In genomic region chr20:34262488-34263288, GRCh38 we compare ENCODE assay signal across 1 cellular context.
TF ChIP-seq lines count a peak whose summit lies in the region.

No MANE protein-coding gene starts in this region.

TF ChIP-seq in HepG2, 621 proteins besides CTCF, POLR2A, EP300 and RAD21 (continued from another document and continues in another):
- TF ChIP-seq PAXIP1 (CRISPR knock-in tag; conservative IDR thresholded peaks at IDR 0.05) = peak; percentile 49; the same call in 1 of the 2 replicates
- no peak for TF ChIP-seq MLXIP (CRISPR knock-in tag; IDR thresholded peaks at IDR 0.05; ENCODE audit: borderline replicate concordance)
- TF ChIP-seq SETDB1 (CRISPR knock-in tag; IDR thresholded peaks at IDR 0.05; ENCODE audit: borderline replicate concordance) = no peak
- TF ChIP-seq HNF1A (IDR thresholded peaks at IDR 0.05; ENCODE audit: low read depth) = no peak
- no peak; the same call in 1 of the 2 replicates for TF ChIP-seq HNF1A (CRISPR knock-in tag; IDR thresholded peaks at IDR 0.05; ENCODE audit: borderline replicate concordance)
- TF ChIP-seq IRX3 (CRISPR knock-in tag; IDR thresholded peaks at IDR 0.05; ENCODE audit: borderline replicate concordance, low read depth) = no peak
- TF ChIP-seq PRDM4 (CRISPR knock-in tag; IDR thresholded peaks at IDR 0.05; ENCODE audit: borderline replicate concordance) = no peak
- no peak for TF ChIP-seq STAG1 (CRISPR knock-in tag; IDR thresholded peaks at IDR 0.05)
- no peak for TF ChIP-seq RBFOX2 (IDR thresholded peaks at IDR 0.05; ENCODE audit: low read depth, low read length)
- TF ChIP-seq MAFG (CRISPR knock-in tag; IDR thresholded peaks at IDR 0.05) = no peak
- no peak for TF ChIP-seq HIVEP1 (CRISPR knock-in tag; IDR thresholded peaks at IDR 0.05)
- TF ChIP-seq PREB (CRISPR knock-in tag; IDR thresholded peaks at IDR 0.05) = no peak
- TF ChIP-seq ATF7 (IDR thresholded peaks at IDR 0.05) = no peak
- no peak for TF ChIP-seq ATF7 (CRISPR knock-in tag; IDR thresholded peaks at IDR 0.05)
- TF ChIP-seq HCFC1 (IDR thresholded peaks at IDR 0.05; ENCODE audit: low read depth, low read length) = no peak
- no peak for TF ChIP-seq MTA3 (CRISPR knock-in tag; IDR thresholded peaks at IDR 0.05)
- TF ChIP-seq NAIF1 (CRISPR knock-in tag; IDR thresholded peaks at IDR 0.05; ENCODE audit: borderline replicate concordance) = no peak
- no peak for TF ChIP-seq SNAPC4 (CRISPR knock-in tag; IDR thresholded peaks at IDR 0.05)
- no peak for TF ChIP-seq ZNF777 (CRISPR knock-in tag; IDR thresholded peaks at IDR 0.05)
- TF ChIP-seq ETS1 (CRISPR knock-in tag; IDR thresholded peaks at IDR 0.05) = no peak
- no peak for TF ChIP-seq ZXDC (CRISPR knock-in tag; IDR thresholded peaks at IDR 0.05)
- TF ChIP-seq HOXA5 (CRISPR knock-in tag; IDR thresholded peaks at IDR 0.05) = no peak
- TF ChIP-seq GRHL1 (CRISPR knock-in tag; conservative IDR thresholded peaks at IDR 0.05) = no peak
- TF ChIP-seq HOXA9 (CRISPR knock-in tag; IDR thresholded peaks at IDR 0.05; ENCODE audit: borderline replicate concordance) = no peak
- TF ChIP-seq ETV6 (CRISPR knock-in tag; conservative IDR thresholded peaks at IDR 0.05) = peak; percentile 62; the same call in 1 of the 2 replicates
- peak; percentile 24; the same call in 1 of the 2 replicates for TF ChIP-seq SAP130 (CRISPR knock-in tag; IDR thresholded peaks at IDR 0.05; ENCODE audit: low read depth)
- no peak for TF ChIP-seq RFX1 (IDR thresholded peaks at IDR 0.05)
- peak; percentile 31; the same call in 1 of the 2 replicates for TF ChIP-seq ELF1 (CRISPR knock-in tag; IDR thresholded peaks at IDR 0.05)
- TF ChIP-seq MIXL1 (CRISPR knock-in tag; IDR thresholded peaks at IDR 0.05) = no peak
